Comparison of ENCODE assay signal across 8 cellular contexts in genomic region chr2:170816499-170817246, GRCh38. TPM values are rescaled to one million over a fixed set of nuclear protein-coding genes. Genes with fewer than 3 reads are reported as not detected.
DNase-seq lines count a peak whose midpoint lies in the region; ATAC-seq and TF ChIP-seq lines count a peak whose summit lies in the region.

GAD1 (plus strand) TSS chr2:170816887; CDS start chr2:170818592, 1,705 bp downstream.

- H3K36me3 Mint-ChIP-seq in naive thymus-derived CD4-positive, alpha-beta T cell = peaks cover 0 to 4% (median 0%) of the 10 kb centered on the region in 5 donors

- H3K36me3 ChIP-seq in esophagus muscularis mucosa = no peaks in the 10 kb centered on the region
- H3K36me3 ChIP-seq in naive thymus-derived CD4-positive, alpha-beta T cell (ENCODE audit: control insufficient read depth in 2 of 3, insufficient read depth in 3 of 3, low read length in 3 of 3) = no peaks in the 10 kb centered on the region

- H3K4me3 ChIP-seq in GM12865 (ENCODE audit: low read depth, low read length) = peak within 1 kb of the TSS; percentile 38
- H3K4me3 ChIP-seq in esophagus muscularis mucosa = peak within 1 kb of the TSS; percentile 43 to 58 (median 50)
- H3K4me3 ChIP-seq in naive thymus-derived CD4-positive, alpha-beta T cell (ENCODE audit: low read length) = peak within 1 kb of the TSS; percentile 54

- 2% methylated on average over 44 of the region's 59 CpGs for WGBS in esophagus muscularis mucosa

- peaks cover 65 to 78% (median 76%) of the 10 kb centered on the region in 4 donors for H3K4me1 ChIP-seq in esophagus muscularis mucosa
- H3K4me1 ChIP-seq in naive thymus-derived CD4-positive, alpha-beta T cell (ENCODE audit: control insufficient read depth in 2 of 2, insufficient read depth in 2 of 2, low read length in 2 of 2) = peaks cover 44 to 55% of the 10 kb centered on the region in 2 donors

- no peak within 1 kb of the TSS for H3K27ac ChIP-seq in esophagus muscularis mucosa (replicated peaks in 1 of 4)
- H3K27ac ChIP-seq in naive thymus-derived CD4-positive, alpha-beta T cell (ENCODE audit: low read depth, low read length) = no peak within 1 kb of the TSS

- POLR2A ChIA-PET in naive thymus-derived CD4-positive, alpha-beta T cell (lab: Charles Lee) = no interaction called here

- H3K27ac Mint-ChIP-seq in naive thymus-derived CD4-positive, alpha-beta T cell = peak within 1 kb of the TSS in 2 of 9 donors; percentile 56 to 79
- H3K27ac Mint-ChIP-seq in stimulated activated naive CD8-positive, alpha-beta T cell treated with anti-CD3 and anti-CD28 coated beads, Interleukin-15, amount 100 ng/mL, for 72 hours = peak within 1 kb of the TSS in 1 of 2 donors; percentile 59

- intact Hi-C loops in esophagus muscularis mucosa (cut with DNase I) = loop anchor here (2.0 kb wide), 1 partner anchor 408 kb away; no protein-coding TSS in a partner anchor
- intact Hi-C loops in naive thymus-derived CD4-positive, alpha-beta T cell (cut with micrococcal nuclease) = loop anchor here (1.0 to 10.0 kb wide), 7 partner anchors 46 to 1362 kb away; partner anchors contain the start of genes DLX1 (in 1 of the 2), ERICH2 (in 1 of the 2), GORASP2 (in 1 of the 2) and SP5 (in 1 of the 2)

- TF ChIP-seq CTCF in GM12865 (IDR thresholded peaks at IDR 0.05; ENCODE audit: insufficient read depth, low read depth, low read length, missing control alignments) = no peak
- TF ChIP-seq CTCF in esophagus muscularis mucosa (IDR thresholded peaks at IDR 0.05) = no peak

- H3K9me3 ChIP-seq in esophagus muscularis mucosa = no peaks in the 10 kb centered on the region
- H3K9me3 ChIP-seq in naive thymus-derived CD4-positive, alpha-beta T cell (ENCODE audit: control insufficient read depth in 2 of 3, low read length in 3 of 3) = no peaks in the 10 kb centered on the region

- peaks cover 35 to 86% (median 64%) of the 10 kb centered on the region in 7 donors for H3K4me1 Mint-ChIP-seq in naive thymus-derived CD4-positive, alpha-beta T cell
- peaks cover 82% of the 10 kb centered on the region for H3K4me1 Mint-ChIP-seq in stimulated activated naive CD8-positive, alpha-beta T cell treated with anti-CD3 and anti-CD28 coated beads, Interleukin-15, amount 100 ng/mL, for 72 hours

- ATAC-seq in naive thymus-derived CD4-positive, alpha-beta T cell = peak; percentile 66
- peak; percentile 55 for ATAC-seq in stimulated activated naive CD8-positive, alpha-beta T cell treated with anti-CD3 and anti-CD28 coated beads, Interleukin-15, amount 100 ng/mL, for 72 hours
- ATAC-seq in HG02981 (IDR thresholded peaks at IDR 0.05; ENCODE audit: unreplicated experiment) = no peak

- DNase-seq in GM12865 (ENCODE audit: low read depth) = peak; percentile 81
- peak; percentile 89 for DNase-seq in HT-29 (ENCODE audit: low spot score)
- DNase-seq in NCI-H82 treated with DMSO at 0.1 percent for 48 hours (lab: John Stamatoyannopoulos, UW; ENCODE audit: unreplicated experiment) = peak; percentile 62
- peak; percentile 62 for DNase-seq in activated CD8-positive, alpha-beta memory T cell treated with anti-CD3 and anti-CD28 coated beads, Interleukin-2, amount 50 U/mL, for 4 hours
- DNase-seq in esophagus muscularis mucosa (ENCODE audit: extremely low spot score) = no peak
- peak in 6 of 9 donors; percentile 10 to 69 (median 26) for DNase-seq in naive thymus-derived CD4-positive, alpha-beta T cell
- peak; percentile 61 to 67 for DNase-seq in stimulated activated naive CD8-positive, alpha-beta T cell treated with anti-CD3 and anti-CD28 coated beads, Interleukin-15, amount 100 ng/mL, for 72 hours

- peaks cover 10 to 94% (median 84%) of the 10 kb centered on the region in 4 donors for H3K27me3 ChIP-seq in esophagus muscularis mucosa
- peaks cover 36 to 51% of the 10 kb centered on the region in 2 donors for H3K27me3 ChIP-seq in naive thymus-derived CD4-positive, alpha-beta T cell (ENCODE audit: control insufficient read depth in 2 of 2, insufficient read depth in 2 of 2, low read length in 2 of 2)

- H3K4me3 Mint-ChIP-seq in naive thymus-derived CD4-positive, alpha-beta T cell = peak within 1 kb of the TSS; percentile 63 to 86 (median 76)
- H3K4me3 Mint-ChIP-seq in stimulated activated naive CD8-positive, alpha-beta T cell treated with anti-CD3 and anti-CD28 coated beads, Interleukin-15, amount 100 ng/mL, for 72 hours = peak within 1 kb of the TSS; percentile 81 to 85

- peaks cover 0 to 3% (median 0%) of the 10 kb centered on the region in 11 donors for H3K9me3 Mint-ChIP-seq in naive thymus-derived CD4-positive, alpha-beta T cell
- H3K9me3 Mint-ChIP-seq in stimulated activated naive CD8-positive, alpha-beta T cell treated with anti-CD3 and anti-CD28 coated beads, Interleukin-15, amount 100 ng/mL, for 72 hours = no peaks in the 10 kb centered on the region

- TF ChIP-seq EP300 in esophagus muscularis mucosa (IDR thresholded peaks at IDR 0.05) = no peak

- CTCF ChIA-PET in naive thymus-derived CD4-positive, alpha-beta T cell (lab: Charles Lee) = interaction anchor here (0.7 to 1.4 kb wide), 5 partner anchors 11 to 1365 kb away, joined by 3 to 4 read pairs (median 3); no protein-coding TSS in a partner anchor

- TF ChIP-seq POLR2A in esophagus muscularis mucosa (IDR thresholded peaks at IDR 0.05; ENCODE audit: low read depth) = no peak

- peaks cover 71 to 87% (median 74%) of the 10 kb centered on the region in 5 donors for H3K27me3 Mint-ChIP-seq in naive thymus-derived CD4-positive, alpha-beta T cell
- peaks cover 92% of the 10 kb centered on the region for H3K27me3 Mint-ChIP-seq in stimulated activated naive CD8-positive, alpha-beta T cell treated with anti-CD3 and anti-CD28 coated beads, Interleukin-15, amount 100 ng/mL, for 72 hours

RNA-seq across cellular contexts. Expression of gene GAD1, which starts in this region (rescaled TPM):
- 22.6 and 29.8 TPM in 2 replicates for total RNA-seq in HT-29 (2014; rRNA removed; shearing (Covaris generic))
- total RNA-seq in esophagus muscularis mucosa = not detected
- total RNA-seq in naive thymus-derived CD4-positive, alpha-beta T cell = 1 to 10 TPM in 1 of 5 experiments, not detected in 4; 3.6 TPM
- not detected for polyA plus RNA-seq in naive thymus-derived CD4-positive, alpha-beta T cell
